In genomic region chr3:69764861-69765260, GRCh38 we compare ENCODE assay signal across 14 cellular contexts. TPM values are rescaled to one million over a fixed set of nuclear protein-coding genes. Genes with fewer than 3 reads are reported as not detected.
A peak's percentile ranks its signal among the peaks of the same experiment; 100 is the strongest.
DNase-seq lines count a peak whose midpoint lies in the region; ATAC-seq, FAIRE-seq and TF ChIP-seq lines count a peak whose summit lies in the region.
"Had no signal": no experiment of that assay in that cellular context is flagged by ENCODE, and none has a peak within 500 bp of the region (broad histone marks: within the 10 kb centered on the region; RNA-seq: fewer than 3 reads in every experiment).

No MANE protein-coding gene starts in this region.

- peaks cover 0 to 8% of the 10 kb centered on the region in 2 donors for H3K36me3 Mint-ChIP-seq in CD14-positive monocyte
- no peaks in the 10 kb centered on the region for H3K36me3 Mint-ChIP-seq in glutamatergic neuron (ENCODE audit: unreplicated experiment)
- H3K36me3 Mint-ChIP-seq: activated naive CD8-positive, alpha-beta T cell; T-cell had no signal

- H3K27me3 Mint-ChIP-seq in CD14-positive monocyte (ENCODE audit: low read depth in 3 of 3) (peaks cover 0 to 3% (median 1%) of the 10 kb centered on the region in 3 donors), glutamatergic neuron (ENCODE audit: unreplicated experiment) (peaks cover 4% of the 10 kb centered on the region)

- H3K9me3 Mint-ChIP-seq in CD14-positive monocyte (no peaks in the 10 kb centered on the region), glutamatergic neuron (ENCODE audit: unreplicated experiment) (no peaks in the 10 kb centered on the region)
- H3K9me3 Mint-ChIP-seq: H9, T-cell had no signal

- intact Hi-C loops in CD14-positive monocyte (cut with micrococcal nuclease) = no loop called here

- H3K4me3 ChIP-seq in effector memory CD4-positive, alpha-beta T cell (ENCODE audit: insufficient read depth, low read depth, low read length, poor library complexity, severe bottlenecking) = no peak overlapping the region

- TF ChIP-seq CTCF in CD14-positive monocyte (IDR thresholded peaks at IDR 0.05) = no peak
- TF ChIP-seq CTCF in glutamatergic neuron (IDR thresholded peaks at IDR 0.05; ENCODE audit: partially characterized antibody, unreplicated experiment) = no peak
- no peak for TF ChIP-seq CTCF in D721Med (IDR thresholded peaks at IDR 0.05; ENCODE audit: insufficient read depth, missing control alignments)

- H3K27ac ChIP-seq in effector memory CD4-positive, alpha-beta T cell (ENCODE audit: insufficient read depth, low read length, poor library complexity, severe bottlenecking) = no peak overlapping the region

- DNase-seq in CD14-positive monocyte (ENCODE audit: low spot score) (no peak), RPMI8226 (peak; percentile 13), glutamatergic neuron (peak; percentile 31), putamen (ENCODE audit: low spot score) (peak; percentile 9), D721Med (ENCODE audit: insufficient read length, low spot score) (no peak)
- DNase-seq in effector memory CD4-positive, alpha-beta T cell = no peak
- DNase-seq: activated CD4-positive, alpha-beta T cell treated with anti-CD3 and anti-CD28 coated beads, Interleukin-2, amount 50 U/mL, for 48 hours; erythroblast; H9; NCI-H526 treated with DMSO at 0.1 percent for 48 hours; T-cell had no signal

- no peaks in the 10 kb centered on the region for H3K4me1 ChIP-seq in effector memory CD4-positive, alpha-beta T cell (ENCODE audit: control insufficient read depth, insufficient read depth, low read length, poor library complexity, severe bottlenecking)

- FAIRE-seq in D721Med (lab: Jason Lieb, UNC) = no peak

- H3K27ac Mint-ChIP-seq in CD14-positive monocyte (peak overlapping the region; percentile 94 to 99 (median 96)), glutamatergic neuron (ENCODE audit: unreplicated experiment) (peak overlapping the region; percentile 18)
- H3K27ac Mint-ChIP-seq: activated naive CD8-positive, alpha-beta T cell; T-cell had no signal

- peak overlapping the region; percentile 58 to 80 for H3K4me3 Mint-ChIP-seq in CD14-positive monocyte
- H3K4me3 Mint-ChIP-seq in glutamatergic neuron (ENCODE audit: unreplicated experiment) = no peak overlapping the region
- H3K4me3 Mint-ChIP-seq: activated naive CD8-positive, alpha-beta T cell; H9; T-cell had no signal

- no peaks in the 10 kb centered on the region for H3K27me3 ChIP-seq in effector memory CD4-positive, alpha-beta T cell (replicated peaks; ENCODE audit: control insufficient read depth, insufficient read depth, low read length, poor library complexity, severe bottlenecking)

- no peak for ATAC-seq in HG03175 (IDR thresholded peaks at IDR 0.05; ENCODE audit: unreplicated experiment)
- ATAC-seq in HG03565 (IDR thresholded peaks at IDR 0.05; ENCODE audit: unreplicated experiment) = no peak
- ATAC-seq: T-cell had no signal

- H3K4me1 Mint-ChIP-seq in CD14-positive monocyte = peaks cover 62% of the 10 kb centered on the region
- peaks cover 15% of the 10 kb centered on the region for H3K4me1 Mint-ChIP-seq in glutamatergic neuron (ENCODE audit: low read depth, unreplicated experiment)
- H3K4me1 Mint-ChIP-seq: H9, T-cell had no signal

- no peaks in the 10 kb centered on the region for H3K36me3 ChIP-seq in effector memory CD4-positive, alpha-beta T cell (ENCODE audit: control insufficient read depth, insufficient read depth, low read length)

- no peaks in the 10 kb centered on the region for H3K9me3 ChIP-seq in effector memory CD4-positive, alpha-beta T cell (ENCODE audit: control insufficient read depth, low read length)

RNA-seq across cellular contexts. Expression of gene MITF, which starts 25.6 kb away (rescaled TPM):
- 10 to 100 TPM; 12.1 to 15.1 TPM for polyA plus RNA-seq in CD14-positive monocyte
- total RNA-seq in glutamatergic neuron (ENCODE audit: unreplicated experiment) = 0.25 TPM

Comparison
In these comparisons a context has a peak if more than half of its experiments do, and no peak if none do; other contexts are left out.
1. DNase-seq: peak in RPMI8226 (single experiment), glutamatergic neuron (single experiment) and putamen (single experiment); none in CD14-positive monocyte (single experiment), effector memory CD4-positive, alpha-beta T cell (0 of 3) and D721Med (single experiment).